In the genomic region with DNA sequence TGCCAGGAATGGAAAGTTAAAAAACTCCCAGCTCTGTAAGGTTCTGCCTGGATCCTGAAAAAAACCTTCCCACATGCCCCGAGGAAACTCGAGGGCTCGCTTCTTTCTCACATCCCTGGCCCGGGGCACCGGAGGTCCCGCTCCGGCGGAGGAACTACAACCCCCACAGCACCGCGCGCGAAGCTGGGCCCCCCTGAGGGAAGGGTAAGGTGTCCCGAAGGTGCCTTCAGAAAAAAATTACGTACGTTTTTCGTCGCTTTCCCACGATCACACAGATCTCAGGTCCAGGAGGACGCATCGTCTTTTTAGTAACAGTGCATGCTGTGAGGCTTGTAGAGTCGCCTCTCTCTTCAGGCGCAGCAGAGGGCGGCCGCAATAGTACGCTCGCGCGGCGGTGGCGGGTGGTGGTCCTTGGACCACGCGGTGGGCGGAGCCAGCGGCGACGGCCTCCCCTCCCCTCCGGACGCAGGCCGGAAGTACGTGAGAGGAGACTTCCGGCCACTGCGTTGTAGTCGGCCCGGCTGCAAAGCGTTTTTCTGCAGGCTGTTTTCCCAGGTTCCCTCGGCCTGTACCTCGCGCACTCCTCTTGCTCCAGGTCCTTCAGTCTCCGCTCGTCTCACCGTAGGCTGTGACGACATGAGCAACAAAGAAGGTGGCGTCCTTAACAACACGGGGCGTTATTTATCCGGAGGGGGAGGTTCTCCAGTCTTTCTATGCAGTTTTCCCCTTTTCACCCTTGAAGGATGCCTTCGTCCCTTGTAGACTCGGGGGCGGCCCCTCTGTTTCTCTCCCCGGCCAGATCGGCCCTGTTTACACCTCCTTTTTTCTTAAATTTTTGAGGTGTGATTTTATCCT, we compare ENCODE assay signal across 1 cellular context.
A peak's percentile ranks its signal among the peaks of the same experiment; 100 is the strongest.
TF ChIP-seq lines count a peak whose summit lies in the region.

A gene with protein sequence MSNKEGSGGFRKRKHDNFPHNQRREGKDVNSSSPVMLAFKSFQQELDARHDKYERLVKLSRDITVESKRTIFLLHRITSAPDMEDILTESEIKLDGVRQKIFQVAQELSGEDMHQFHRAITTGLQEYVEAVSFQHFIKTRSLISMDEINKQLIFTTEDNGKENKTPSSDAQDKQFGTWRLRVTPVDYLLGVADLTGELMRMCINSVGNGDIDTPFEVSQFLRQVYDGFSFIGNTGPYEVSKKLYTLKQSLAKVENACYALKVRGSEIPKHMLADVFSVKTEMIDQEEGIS (plus strand): TSS at position 495 of the 855 bp plus-strand sequence. CDS start 142 bp downstream, at position 637.

TF ChIP-seq in HEK293, 187 proteins besides CTCF, POLR2A, EP300 and RAD21 (continued from another document and continues in another):
- TF ChIP-seq, protein P1, sequence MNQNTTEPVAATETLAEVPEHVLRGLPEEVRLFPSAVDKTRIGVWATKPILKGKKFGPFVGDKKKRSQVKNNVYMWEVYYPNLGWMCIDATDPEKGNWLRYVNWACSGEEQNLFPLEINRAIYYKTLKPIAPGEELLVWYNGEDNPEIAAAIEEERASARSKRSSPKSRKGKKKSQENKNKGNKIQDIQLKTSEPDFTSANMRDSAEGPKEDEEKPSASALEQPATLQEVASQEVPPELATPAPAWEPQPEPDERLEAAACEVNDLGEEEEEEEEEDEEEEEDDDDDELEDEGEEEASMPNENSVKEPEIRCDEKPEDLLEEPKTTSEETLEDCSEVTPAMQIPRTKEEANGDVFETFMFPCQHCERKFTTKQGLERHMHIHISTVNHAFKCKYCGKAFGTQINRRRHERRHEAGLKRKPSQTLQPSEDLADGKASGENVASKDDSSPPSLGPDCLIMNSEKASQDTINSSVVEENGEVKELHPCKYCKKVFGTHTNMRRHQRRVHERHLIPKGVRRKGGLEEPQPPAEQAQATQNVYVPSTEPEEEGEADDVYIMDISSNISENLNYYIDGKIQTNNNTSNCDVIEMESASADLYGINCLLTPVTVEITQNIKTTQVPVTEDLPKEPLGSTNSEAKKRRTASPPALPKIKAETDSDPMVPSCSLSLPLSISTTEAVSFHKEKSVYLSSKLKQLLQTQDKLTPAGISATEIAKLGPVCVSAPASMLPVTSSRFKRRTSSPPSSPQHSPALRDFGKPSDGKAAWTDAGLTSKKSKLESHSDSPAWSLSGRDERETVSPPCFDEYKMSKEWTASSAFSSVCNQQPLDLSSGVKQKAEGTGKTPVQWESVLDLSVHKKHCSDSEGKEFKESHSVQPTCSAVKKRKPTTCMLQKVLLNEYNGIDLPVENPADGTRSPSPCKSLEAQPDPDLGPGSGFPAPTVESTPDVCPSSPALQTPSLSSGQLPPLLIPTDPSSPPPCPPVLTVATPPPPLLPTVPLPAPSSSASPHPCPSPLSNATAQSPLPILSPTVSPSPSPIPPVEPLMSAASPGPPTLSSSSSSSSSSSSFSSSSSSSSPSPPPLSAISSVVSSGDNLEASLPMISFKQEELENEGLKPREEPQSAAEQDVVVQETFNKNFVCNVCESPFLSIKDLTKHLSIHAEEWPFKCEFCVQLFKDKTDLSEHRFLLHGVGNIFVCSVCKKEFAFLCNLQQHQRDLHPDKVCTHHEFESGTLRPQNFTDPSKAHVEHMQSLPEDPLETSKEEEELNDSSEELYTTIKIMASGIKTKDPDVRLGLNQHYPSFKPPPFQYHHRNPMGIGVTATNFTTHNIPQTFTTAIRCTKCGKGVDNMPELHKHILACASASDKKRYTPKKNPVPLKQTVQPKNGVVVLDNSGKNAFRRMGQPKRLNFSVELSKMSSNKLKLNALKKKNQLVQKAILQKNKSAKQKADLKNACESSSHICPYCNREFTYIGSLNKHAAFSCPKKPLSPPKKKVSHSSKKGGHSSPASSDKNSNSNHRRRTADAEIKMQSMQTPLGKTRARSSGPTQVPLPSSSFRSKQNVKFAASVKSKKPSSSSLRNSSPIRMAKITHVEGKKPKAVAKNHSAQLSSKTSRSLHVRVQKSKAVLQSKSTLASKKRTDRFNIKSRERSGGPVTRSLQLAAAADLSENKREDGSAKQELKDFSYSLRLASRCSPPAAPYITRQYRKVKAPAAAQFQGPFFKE (tag by site-specific recombination; IDR thresholded peaks at IDR 0.05; ENCODE audit: borderline replicate concordance) = no peak
- peak; percentile 100 for TF ChIP-seq ZNF335 (tag by site-specific recombination; conservative IDR thresholded peaks at IDR 0.05)
- TF ChIP-seq, protein P2, sequence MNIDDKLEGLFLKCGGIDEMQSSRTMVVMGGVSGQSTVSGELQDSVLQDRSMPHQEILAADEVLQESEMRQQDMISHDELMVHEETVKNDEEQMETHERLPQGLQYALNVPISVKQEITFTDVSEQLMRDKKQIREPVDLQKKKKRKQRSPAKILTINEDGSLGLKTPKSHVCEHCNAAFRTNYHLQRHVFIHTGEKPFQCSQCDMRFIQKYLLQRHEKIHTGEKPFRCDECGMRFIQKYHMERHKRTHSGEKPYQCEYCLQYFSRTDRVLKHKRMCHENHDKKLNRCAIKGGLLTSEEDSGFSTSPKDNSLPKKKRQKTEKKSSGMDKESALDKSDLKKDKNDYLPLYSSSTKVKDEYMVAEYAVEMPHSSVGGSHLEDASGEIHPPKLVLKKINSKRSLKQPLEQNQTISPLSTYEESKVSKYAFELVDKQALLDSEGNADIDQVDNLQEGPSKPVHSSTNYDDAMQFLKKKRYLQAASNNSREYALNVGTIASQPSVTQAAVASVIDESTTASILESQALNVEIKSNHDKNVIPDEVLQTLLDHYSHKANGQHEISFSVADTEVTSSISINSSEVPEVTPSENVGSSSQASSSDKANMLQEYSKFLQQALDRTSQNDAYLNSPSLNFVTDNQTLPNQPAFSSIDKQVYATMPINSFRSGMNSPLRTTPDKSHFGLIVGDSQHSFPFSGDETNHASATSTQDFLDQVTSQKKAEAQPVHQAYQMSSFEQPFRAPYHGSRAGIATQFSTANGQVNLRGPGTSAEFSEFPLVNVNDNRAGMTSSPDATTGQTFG (tag by site-specific recombination; IDR thresholded peaks at IDR 0.05; ENCODE audit: borderline replicate concordance) = no peak
- TF ChIP-seq ZNF311 (tag by site-specific recombination; IDR thresholded peaks at IDR 0.05; ENCODE audit: borderline replicate concordance) = no peak
- TF ChIP-seq, protein P3, sequence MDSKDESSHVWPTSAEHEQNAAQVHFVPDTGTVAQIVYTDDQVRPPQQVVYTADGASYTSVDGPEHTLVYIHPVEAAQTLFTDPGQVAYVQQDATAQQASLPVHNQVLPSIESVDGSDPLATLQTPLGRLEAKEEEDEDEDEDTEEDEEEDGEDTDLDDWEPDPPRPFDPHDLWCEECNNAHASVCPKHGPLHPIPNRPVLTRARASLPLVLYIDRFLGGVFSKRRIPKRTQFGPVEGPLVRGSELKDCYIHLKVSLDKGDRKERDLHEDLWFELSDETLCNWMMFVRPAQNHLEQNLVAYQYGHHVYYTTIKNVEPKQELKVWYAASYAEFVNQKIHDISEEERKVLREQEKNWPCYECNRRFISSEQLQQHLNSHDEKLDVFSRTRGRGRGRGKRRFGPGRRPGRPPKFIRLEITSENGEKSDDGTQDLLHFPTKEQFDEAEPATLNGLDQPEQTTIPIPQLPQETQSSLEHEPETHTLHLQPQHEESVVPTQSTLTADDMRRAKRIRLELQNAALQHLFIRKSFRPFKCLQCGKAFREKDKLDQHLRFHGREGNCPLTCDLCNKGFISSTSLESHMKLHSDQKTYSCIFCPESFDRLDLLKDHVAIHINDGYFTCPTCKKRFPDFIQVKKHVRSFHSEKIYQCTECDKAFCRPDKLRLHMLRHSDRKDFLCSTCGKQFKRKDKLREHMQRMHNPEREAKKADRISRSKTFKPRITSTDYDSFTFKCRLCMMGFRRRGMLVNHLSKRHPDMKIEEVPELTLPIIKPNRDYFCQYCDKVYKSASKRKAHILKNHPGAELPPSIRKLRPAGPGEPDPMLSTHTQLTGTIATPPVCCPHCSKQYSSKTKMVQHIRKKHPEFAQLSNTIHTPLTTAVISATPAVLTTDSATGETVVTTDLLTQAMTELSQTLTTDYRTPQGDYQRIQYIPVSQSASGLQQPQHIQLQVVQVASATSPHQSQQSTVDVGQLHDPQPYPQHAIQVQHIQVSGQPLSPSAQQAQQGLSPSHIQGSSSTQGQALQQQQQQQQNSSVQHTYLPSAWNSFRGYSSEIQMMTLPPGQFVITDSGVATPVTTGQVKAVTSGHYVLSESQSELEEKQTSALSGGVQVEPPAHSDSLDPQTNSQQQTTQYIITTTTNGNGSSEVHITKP (tag by site-specific recombination; IDR thresholded peaks at IDR 0.05) = peak; percentile 83
- TF ChIP-seq ZNF785 (tag by site-specific recombination; IDR thresholded peaks at IDR 0.05) = no peak
- TF ChIP-seq, protein P4, sequence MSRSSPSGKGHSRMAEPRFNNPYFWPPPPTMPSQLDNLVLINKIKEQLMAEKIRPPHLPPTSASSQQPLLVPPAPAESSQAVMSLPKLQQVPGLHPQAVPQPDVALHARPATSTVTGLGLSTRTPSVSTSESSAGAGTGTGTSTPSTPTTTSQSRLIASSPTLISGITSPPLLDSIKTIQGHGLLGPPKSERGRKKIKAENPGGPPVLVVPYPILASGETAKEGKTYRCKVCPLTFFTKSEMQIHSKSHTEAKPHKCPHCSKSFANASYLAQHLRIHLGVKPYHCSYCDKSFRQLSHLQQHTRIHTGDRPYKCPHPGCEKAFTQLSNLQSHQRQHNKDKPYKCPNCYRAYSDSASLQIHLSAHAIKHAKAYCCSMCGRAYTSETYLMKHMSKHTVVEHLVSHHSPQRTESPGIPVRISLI (tag by site-specific recombination; IDR thresholded peaks at IDR 0.05) = peak; percentile 74; the same call in 1 of the 2 replicates
- TF ChIP-seq KLF9 (tag by site-specific recombination; IDR thresholded peaks at IDR 0.05; ENCODE audit: low read depth) = no peak; the same call in 1 of the 2 replicates
- no peak for TF ChIP-seq ZNF202 (tag by site-specific recombination; IDR thresholded peaks at IDR 0.05; ENCODE audit: borderline replicate concordance)
- TF ChIP-seq ZBTB8A (tag by site-specific recombination; IDR thresholded peaks at IDR 0.05) = peak; percentile 85
- TF ChIP-seq YY1 (tag by site-specific recombination; IDR thresholded peaks at IDR 0.05) = peak; percentile 82; the same call in 1 of the 2 replicates
- TF ChIP-seq ZNF155 (tag by site-specific recombination; IDR thresholded peaks at IDR 0.05) = no peak
- TF ChIP-seq ZNF302 (tag by site-specific recombination; IDR thresholded peaks at IDR 0.05; ENCODE audit: low read depth) = no peak
- TF ChIP-seq ZNF843 (tag by site-specific recombination; IDR thresholded peaks at IDR 0.05) = peak; percentile 81; the same call in 1 of the 2 replicates
- peak; percentile 99 for TF ChIP-seq ZNF324 (tag by site-specific recombination; IDR thresholded peaks at IDR 0.05)
- TF ChIP-seq ZNF23 (tag by site-specific recombination; IDR thresholded peaks at IDR 0.05; ENCODE audit: borderline replicate concordance) = no peak
- TF ChIP-seq ZNF776 (tag by site-specific recombination; IDR thresholded peaks at IDR 0.05; ENCODE audit: borderline replicate concordance) = no peak
- TF ChIP-seq, protein P5, sequence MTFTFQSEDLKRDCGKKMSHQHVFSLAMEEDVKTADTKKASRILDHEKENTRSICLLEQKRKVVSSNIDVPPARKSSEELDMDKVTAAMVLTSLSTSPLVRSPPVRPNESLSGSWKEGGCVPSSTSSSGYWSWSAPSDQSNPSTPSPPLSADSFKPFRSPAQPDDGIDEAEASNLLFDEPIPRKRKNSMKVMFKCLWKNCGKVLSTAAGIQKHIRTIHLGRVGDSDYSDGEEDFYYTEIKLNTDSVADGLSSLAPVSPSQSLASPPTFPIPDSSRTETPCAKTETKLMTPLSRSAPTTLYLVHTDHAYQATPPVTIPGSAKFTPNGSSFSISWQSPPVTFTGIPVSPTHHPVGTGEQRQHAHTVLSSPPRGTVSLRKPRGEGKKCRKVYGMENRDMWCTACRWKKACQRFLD (tag by site-specific recombination; IDR thresholded peaks at IDR 0.05) = no peak
- TF ChIP-seq, protein P6, sequence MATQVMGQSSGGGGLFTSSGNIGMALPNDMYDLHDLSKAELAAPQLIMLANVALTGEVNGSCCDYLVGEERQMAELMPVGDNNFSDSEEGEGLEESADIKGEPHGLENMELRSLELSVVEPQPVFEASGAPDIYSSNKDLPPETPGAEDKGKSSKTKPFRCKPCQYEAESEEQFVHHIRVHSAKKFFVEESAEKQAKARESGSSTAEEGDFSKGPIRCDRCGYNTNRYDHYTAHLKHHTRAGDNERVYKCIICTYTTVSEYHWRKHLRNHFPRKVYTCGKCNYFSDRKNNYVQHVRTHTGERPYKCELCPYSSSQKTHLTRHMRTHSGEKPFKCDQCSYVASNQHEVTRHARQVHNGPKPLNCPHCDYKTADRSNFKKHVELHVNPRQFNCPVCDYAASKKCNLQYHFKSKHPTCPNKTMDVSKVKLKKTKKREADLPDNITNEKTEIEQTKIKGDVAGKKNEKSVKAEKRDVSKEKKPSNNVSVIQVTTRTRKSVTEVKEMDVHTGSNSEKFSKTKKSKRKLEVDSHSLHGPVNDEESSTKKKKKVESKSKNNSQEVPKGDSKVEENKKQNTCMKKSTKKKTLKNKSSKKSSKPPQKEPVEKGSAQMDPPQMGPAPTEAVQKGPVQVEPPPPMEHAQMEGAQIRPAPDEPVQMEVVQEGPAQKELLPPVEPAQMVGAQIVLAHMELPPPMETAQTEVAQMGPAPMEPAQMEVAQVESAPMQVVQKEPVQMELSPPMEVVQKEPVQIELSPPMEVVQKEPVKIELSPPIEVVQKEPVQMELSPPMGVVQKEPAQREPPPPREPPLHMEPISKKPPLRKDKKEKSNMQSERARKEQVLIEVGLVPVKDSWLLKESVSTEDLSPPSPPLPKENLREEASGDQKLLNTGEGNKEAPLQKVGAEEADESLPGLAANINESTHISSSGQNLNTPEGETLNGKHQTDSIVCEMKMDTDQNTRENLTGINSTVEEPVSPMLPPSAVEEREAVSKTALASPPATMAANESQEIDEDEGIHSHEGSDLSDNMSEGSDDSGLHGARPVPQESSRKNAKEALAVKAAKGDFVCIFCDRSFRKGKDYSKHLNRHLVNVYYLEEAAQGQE (tag by site-specific recombination; IDR thresholded peaks at IDR 0.05) = peak; percentile 28
- TF ChIP-seq, protein P7, sequence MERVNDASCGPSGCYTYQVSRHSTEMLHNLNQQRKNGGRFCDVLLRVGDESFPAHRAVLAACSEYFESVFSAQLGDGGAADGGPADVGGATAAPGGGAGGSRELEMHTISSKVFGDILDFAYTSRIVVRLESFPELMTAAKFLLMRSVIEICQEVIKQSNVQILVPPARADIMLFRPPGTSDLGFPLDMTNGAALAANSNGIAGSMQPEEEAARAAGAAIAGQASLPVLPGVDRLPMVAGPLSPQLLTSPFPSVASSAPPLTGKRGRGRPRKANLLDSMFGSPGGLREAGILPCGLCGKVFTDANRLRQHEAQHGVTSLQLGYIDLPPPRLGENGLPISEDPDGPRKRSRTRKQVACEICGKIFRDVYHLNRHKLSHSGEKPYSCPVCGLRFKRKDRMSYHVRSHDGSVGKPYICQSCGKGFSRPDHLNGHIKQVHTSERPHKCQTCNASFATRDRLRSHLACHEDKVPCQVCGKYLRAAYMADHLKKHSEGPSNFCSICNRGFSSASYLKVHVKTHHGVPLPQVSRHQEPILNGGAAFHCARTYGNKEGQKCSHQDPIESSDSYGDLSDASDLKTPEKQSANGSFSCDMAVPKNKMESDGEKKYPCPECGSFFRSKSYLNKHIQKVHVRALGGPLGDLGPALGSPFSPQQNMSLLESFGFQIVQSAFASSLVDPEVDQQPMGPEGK (tag by site-specific recombination; IDR thresholded peaks at IDR 0.05) = peak; percentile 81
- TF ChIP-seq ZNF510 (tag by site-specific recombination; IDR thresholded peaks at IDR 0.05; ENCODE audit: insufficient replicate concordance) = no peak
